ENCODE assay signal across 19 cellular contexts in genomic region chr20:37977786-37978185, GRCh38.
"Had no signal": no experiment of that assay in that cellular context is flagged by ENCODE, and none has a peak within 500 bp of the region (broad histone marks: within the 10 kb centered on the region; RNA-seq: fewer than 3 reads in every experiment).

No MANE protein-coding gene starts in this region.

- H3K9me3 Mint-ChIP-seq: activated CD4-positive, alpha-beta T cell treated with anti-CD3 and anti-CD28 coated beads, Interleukin-2, amount 10 ng/mL, durations not matched to agents 24 days and 14 days; activated naive CD4-positive, alpha-beta T cell treated with anti-CD3 and anti-CD28 coated beads, Interleukin-2, amount 10 ng/mL, durations not matched to agents 7 days and 5 days; effector memory CD8-positive, alpha-beta T cell had no signal

- H3K36me3 ChIP-seq: cardiac muscle cell, uterus had no signal

- H3K4me1 ChIP-seq: esophagus squamous epithelium, parathyroid adenoma, tibial nerve, uterus had no signal

- DNase-seq: activated CD4-positive, alpha-beta T cell treated with anti-CD3 and anti-CD28 coated beads, Interleukin-2, amount 10 ng/mL, durations not matched to agents 24 days and 14 days; activated CD8-positive, alpha-beta memory T cell treated with anti-CD3 and anti-CD28 coated beads, Interleukin-2, amount 50 U/mL, for 4 hours; activated CD8-positive, alpha-beta T cell treated with anti-CD3 and anti-CD28 coated beads, Interleukin-2, amount 10 ng/mL, durations not matched to agents 7 days and 5 days; activated effector memory CD4-positive, alpha-beta T cell treated with Interleukin-2 at 50 U/mL for 16 hours; activated naive CD4-positive, alpha-beta T cell treated with anti-CD3 and anti-CD28 coated beads, Interleukin-2, amount 10 ng/mL, durations not matched to agents 7 days and 5 days; activated T-cell treated with anti-CD3 and anti-CD28 coated beads, Interleukin-2, amount 50 U/mL, for 48 hours; effector memory CD8-positive, alpha-beta T cell; esophagus squamous epithelium; left cardiac atrium; mesenchymal stem cell; stimulated activated CD4-positive, alpha-beta T cell treated with anti-CD3 and anti-CD28 coated beads, Interleukin-1b, Interleukin-23, amount 100 ng/mL, for 48 hours; stimulated activated naive CD8-positive, alpha-beta T cell treated with anti-CD3 and anti-CD28 coated beads, Interleukin-15, Interleukin-2, amounts not matched to agents 100 U/mL and 50 U/mL, for 24 hours; substantia nigra; T-helper 1 cell; uterus had no signal

- H3K9me3 ChIP-seq: esophagus squamous epithelium, neutrophil, tibial nerve, uterus had no signal

- H3K4me3 ChIP-seq: cardiac muscle cell, esophagus squamous epithelium, tibial nerve, uterus had no signal

- H3K27ac Mint-ChIP-seq: activated CD4-positive, alpha-beta T cell treated with anti-CD3 and anti-CD28 coated beads, Interleukin-2, amount 10 ng/mL, durations not matched to agents 24 days and 14 days; activated CD8-positive, alpha-beta T cell treated with anti-CD3 and anti-CD28 coated beads, Interleukin-2, amount 10 ng/mL, durations not matched to agents 7 days and 5 days; activated naive CD4-positive, alpha-beta T cell treated with anti-CD3 and anti-CD28 coated beads, Interleukin-2, amount 10 ng/mL, durations not matched to agents 7 days and 5 days; effector memory CD8-positive, alpha-beta T cell had no signal

- H3K27me3 Mint-ChIP-seq: activated CD4-positive, alpha-beta T cell treated with anti-CD3 and anti-CD28 coated beads, Interleukin-2, amount 10 ng/mL, durations not matched to agents 24 days and 14 days; effector memory CD8-positive, alpha-beta T cell had no signal

- ATAC-seq: activated CD8-positive, alpha-beta T cell treated with anti-CD3 and anti-CD28 coated beads, Interleukin-2, amount 10 ng/mL, durations not matched to agents 7 days and 5 days; effector memory CD8-positive, alpha-beta T cell; left cardiac atrium had no signal

- H3K4me3 Mint-ChIP-seq: activated CD4-positive, alpha-beta T cell treated with anti-CD3 and anti-CD28 coated beads, Interleukin-2, amount 10 ng/mL, durations not matched to agents 24 days and 14 days; activated CD8-positive, alpha-beta T cell treated with anti-CD3 and anti-CD28 coated beads, Interleukin-2, amount 10 ng/mL, durations not matched to agents 7 days and 5 days; activated naive CD4-positive, alpha-beta T cell treated with anti-CD3 and anti-CD28 coated beads, Interleukin-2, amount 10 ng/mL, durations not matched to agents 7 days and 5 days; effector memory CD8-positive, alpha-beta T cell had no signal

- H3K27ac ChIP-seq: cardiac muscle cell, esophagus squamous epithelium, neutrophil, parathyroid adenoma, tibial nerve, uterus had no signal

- H3K27me3 ChIP-seq: cardiac muscle cell, esophagus squamous epithelium, tibial nerve, uterus had no signal
